Comparison of ENCODE assay signal across 31 cellular contexts in genomic region chr5:176860381-176860780, GRCh38. TPM values are rescaled to one million over a fixed set of nuclear protein-coding genes. Genes with fewer than 3 reads are reported as not detected.
"Had no signal": no experiment of that assay in that cellular context is flagged by ENCODE, and none has a peak within 500 bp of the region (broad histone marks: within the 10 kb centered on the region; RNA-seq: fewer than 3 reads in every experiment).

No MANE protein-coding gene starts in this region.

- H3K27ac Mint-ChIP-seq: activated CD4-positive, alpha-beta memory T cell treated with anti-CD3 and anti-CD28 coated beads, Interleukin-2, amount 10 ng/mL, durations not matched to agents 7 days and 5 days; activated CD4-positive, alpha-beta T cell treated with anti-CD3 and anti-CD28 coated beads, Interleukin-2, amount 10 ng/mL, durations not matched to agents 7 days and 5 days; activated naive CD4-positive, alpha-beta T cell treated with anti-CD3 and anti-CD28 coated beads, Interleukin-2, amount 10 ng/mL, durations not matched to agents 7 days and 5 days; activated naive CD4-positive, alpha-beta T cell treated with anti-CD3 and anti-CD28 coated beads, Interleukin-2, amount 50 U/mL, for 72 hours; activated naive CD8-positive, alpha-beta T cell treated with anti-CD3 and anti-CD28 coated beads, Interleukin-2, amount 10 ng/mL, durations not matched to agents 7 days and 5 days; activated T-cell treated with anti-CD3 and anti-CD28 coated beads, Interleukin-2, amount 50 U/mL, for 24 hours; activated T-cell treated with anti-CD3 and anti-CD28 coated beads, Interleukin-2, amount 50 U/mL, for 72 hours; dendritic cell treated with granulocyte-macrophage colony-stimulating factor and Interleukin-4, amounts not matched to agents 40 ng/mL and 50 ng/mL, for 4 days; effector memory CD8-positive, alpha-beta T cell; T-helper 17 cell; T-helper 2 cell treated with Interferon-gamma antibody and Interleukin-4, amounts not matched to agents 5 μg/mL and 100 μg/mL, for 36 hours had no signal

- H3K27ac ChIP-seq: brain microvascular endothelial cell, coronary artery, esophagus muscularis mucosa, foreskin keratinocyte, gastrocnemius medialis had no signal

- H3K36me3 Mint-ChIP-seq: activated naive CD4-positive, alpha-beta T cell treated with anti-CD3 and anti-CD28 coated beads, Interleukin-2, amount 10 ng/mL, durations not matched to agents 7 days and 5 days; activated naive CD4-positive, alpha-beta T cell treated with anti-CD3 and anti-CD28 coated beads, Interleukin-2, amount 50 U/mL, for 72 hours; activated naive CD8-positive, alpha-beta T cell treated with anti-CD3 and anti-CD28 coated beads, Interleukin-2, amount 10 ng/mL, durations not matched to agents 7 days and 5 days had no signal

- H3K4me1 Mint-ChIP-seq: activated CD4-positive, alpha-beta memory T cell treated with anti-CD3 and anti-CD28 coated beads, Interleukin-2, amount 10 ng/mL, durations not matched to agents 7 days and 5 days; activated CD4-positive, alpha-beta T cell treated with anti-CD3 and anti-CD28 coated beads, Interleukin-2, amount 10 ng/mL, durations not matched to agents 7 days and 5 days; activated naive CD4-positive, alpha-beta T cell treated with anti-CD3 and anti-CD28 coated beads, Interleukin-2, amount 10 ng/mL, durations not matched to agents 7 days and 5 days; activated naive CD8-positive, alpha-beta T cell treated with anti-CD3 and anti-CD28 coated beads, Interleukin-2, amount 10 ng/mL, durations not matched to agents 7 days and 5 days; central memory CD8-positive, alpha-beta T cell had no signal

- H3K4me3 Mint-ChIP-seq: activated CD4-positive, alpha-beta memory T cell treated with anti-CD3 and anti-CD28 coated beads, Interleukin-2, amount 10 ng/mL, durations not matched to agents 7 days and 5 days; activated CD4-positive, alpha-beta T cell treated with anti-CD3 and anti-CD28 coated beads, Interleukin-2, amount 10 ng/mL, durations not matched to agents 7 days and 5 days; activated naive CD4-positive, alpha-beta T cell treated with anti-CD3 and anti-CD28 coated beads, Interleukin-2, amount 10 ng/mL, durations not matched to agents 7 days and 5 days; activated naive CD8-positive, alpha-beta T cell treated with anti-CD3 and anti-CD28 coated beads, Interleukin-2, amount 10 ng/mL, durations not matched to agents 7 days and 5 days; activated T-cell treated with anti-CD3 and anti-CD28 coated beads, Interleukin-2, amount 50 U/mL, for 24 hours; activated T-cell treated with anti-CD3 and anti-CD28 coated beads, Interleukin-2, amount 50 U/mL, for 72 hours; central memory CD8-positive, alpha-beta T cell; dendritic cell treated with granulocyte-macrophage colony-stimulating factor and Interleukin-4, amounts not matched to agents 40 ng/mL and 50 ng/mL, for 4 days; effector memory CD8-positive, alpha-beta T cell; T-helper 17 cell; T-helper 2 cell treated with Interferon-gamma antibody and Interleukin-4, amounts not matched to agents 5 μg/mL and 100 μg/mL, for 36 hours had no signal

- H3K9me3 ChIP-seq: esophagus muscularis mucosa, gastrocnemius medialis had no signal

- H3K36me3 ChIP-seq: brain microvascular endothelial cell, esophagus muscularis mucosa, gastrocnemius medialis had no signal

- H3K9me3 Mint-ChIP-seq: activated CD4-positive, alpha-beta memory T cell treated with anti-CD3 and anti-CD28 coated beads, Interleukin-2, amount 10 ng/mL, durations not matched to agents 7 days and 5 days; activated CD4-positive, alpha-beta T cell treated with anti-CD3 and anti-CD28 coated beads, Interleukin-2, amount 10 ng/mL, durations not matched to agents 7 days and 5 days; activated naive CD4-positive, alpha-beta T cell treated with anti-CD3 and anti-CD28 coated beads, Interleukin-2, amount 10 ng/mL, durations not matched to agents 7 days and 5 days; activated naive CD4-positive, alpha-beta T cell treated with anti-CD3 and anti-CD28 coated beads, Interleukin-2, amount 50 U/mL, for 72 hours; activated naive CD8-positive, alpha-beta T cell treated with anti-CD3 and anti-CD28 coated beads, Interleukin-2, amount 10 ng/mL, durations not matched to agents 7 days and 5 days; activated T-cell treated with anti-CD3 and anti-CD28 coated beads, Interleukin-2, amount 50 U/mL, for 24 hours; activated T-cell treated with anti-CD3 and anti-CD28 coated beads, Interleukin-2, amount 50 U/mL, for 72 hours; central memory CD8-positive, alpha-beta T cell; effector memory CD8-positive, alpha-beta T cell; T-helper 2 cell treated with Interferon-gamma antibody and Interleukin-4, amounts not matched to agents 5 μg/mL and 100 μg/mL, for 36 hours had no signal

- H3K4me3 ChIP-seq: coronary artery, esophagus muscularis mucosa, gastrocnemius medialis had no signal

- ATAC-seq: activated naive CD4-positive, alpha-beta T cell treated with anti-CD3 and anti-CD28 coated beads, Interleukin-2, amount 50 U/mL, for 72 hours; activated T-cell treated with anti-CD3 and anti-CD28 coated beads, Interleukin-2, amount 50 U/mL, for 72 hours; effector memory CD8-positive, alpha-beta T cell; foreskin keratinocyte; gastrocnemius medialis; T-helper 17 cell had no signal

- H3K4me1 ChIP-seq: esophagus muscularis mucosa, foreskin keratinocyte, gastrocnemius medialis had no signal

- DNase-seq: activated CD4-positive, alpha-beta memory T cell treated with anti-CD3 and anti-CD28 coated beads, Interleukin-2, amount 10 ng/mL, durations not matched to agents 7 days and 5 days; activated CD4-positive, alpha-beta T cell treated with anti-CD3 and anti-CD28 coated beads for 1 hour; activated CD4-positive, alpha-beta T cell treated with anti-CD3 and anti-CD28 coated beads for 4 hours; activated CD4-positive, alpha-beta T cell treated with anti-CD3 and anti-CD28 coated beads, Interleukin-2, amount 10 ng/mL, durations not matched to agents 7 days and 5 days; activated CD4-positive, alpha-beta T cell treated with anti-CD3 and anti-CD28 coated beads, Interleukin-2, amount 50 U/mL, for 4 hours; activated CD8-positive, alpha-beta memory T cell treated with anti-CD3 and anti-CD28 coated beads, Interleukin-2, amount 50 U/mL, for 48 hours; activated gamma-delta T cell; activated naive CD4-positive, alpha-beta T cell; activated naive CD4-positive, alpha-beta T cell treated with anti-CD3 and anti-CD28 coated beads, Interleukin-2, amount 10 ng/mL, durations not matched to agents 7 days and 5 days; activated naive CD8-positive, alpha-beta T cell treated with anti-CD3 and anti-CD28 coated beads, Interleukin-2, amount 10 ng/mL, durations not matched to agents 7 days and 5 days; activated T-cell treated with anti-CD3 and anti-CD28 coated beads for 4 hours; activated T-cell treated with anti-CD3 and anti-CD28 coated beads, Interleukin-2, amount 50 U/mL, for 24 hours; activated T-cell treated with anti-CD3 and anti-CD28 coated beads, Interleukin-2, amount 50 U/mL, for 72 hours; brain microvascular endothelial cell; effector CD4-positive, alpha-beta T cell; effector memory CD8-positive, alpha-beta T cell; erythroblast; foreskin keratinocyte; gastrocnemius medialis; glutamatergic neuron; T-helper 1 cell; T-helper 17 cell; T1000 had no signal

RNA-seq across cellular contexts. Expression of gene HK3, which starts 38.8 kb away (rescaled TPM):
- total RNA-seq: astrocyte, foreskin keratinocyte had no signal
- polyA plus RNA-seq: foreskin keratinocyte had no signal

RNA-seq across cellular contexts. Expression of gene UNC5A, which starts 50.0 kb away (rescaled TPM):
- total RNA-seq: activated CD4-positive, alpha-beta memory T cell treated with anti-CD3 and anti-CD28 coated beads, Interleukin-2, amount 10 ng/mL, durations not matched to agents 7 days and 5 days; activated CD4-positive, alpha-beta T cell treated with anti-CD3 and anti-CD28 coated beads, Interleukin-2, amount 10 ng/mL, durations not matched to agents 7 days and 5 days; activated naive CD8-positive, alpha-beta T cell treated with anti-CD3 and anti-CD28 coated beads, Interleukin-2, amount 10 ng/mL, durations not matched to agents 7 days and 5 days; bronchial epithelial cell; esophagus muscularis mucosa; T-helper 17 cell had no signal
